In the genomic region with DNA sequence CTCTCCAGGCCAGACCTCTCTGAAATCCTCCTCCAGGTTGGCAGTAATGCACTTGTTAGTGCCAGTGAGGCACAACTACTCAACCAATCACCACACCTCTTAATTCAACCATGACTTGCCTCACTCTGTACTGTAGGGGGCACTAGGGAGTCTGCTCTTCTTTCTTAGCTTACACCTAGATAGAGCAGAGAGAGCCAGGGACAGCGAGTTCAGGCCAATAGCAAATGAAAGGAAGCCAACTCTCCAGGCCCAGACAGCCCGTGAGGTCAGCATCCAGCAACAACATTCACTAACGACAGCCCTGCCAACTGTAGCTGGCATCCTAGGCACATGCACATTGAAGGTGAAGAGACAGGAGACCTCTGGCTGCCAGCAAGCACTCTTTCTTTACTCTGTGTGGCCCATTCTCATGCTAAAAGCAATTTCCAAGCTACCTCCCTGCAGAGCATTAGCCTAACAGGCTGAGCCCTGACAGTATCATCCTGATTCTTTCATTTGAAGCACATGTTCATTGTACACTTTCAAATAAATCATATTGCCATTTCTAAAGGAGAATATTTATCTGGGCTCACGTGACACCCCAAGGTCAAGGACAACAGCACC, we compare ENCODE assay signal across 9 cellular contexts.
DNase-seq lines count a peak whose midpoint lies in the region; ATAC-seq, FAIRE-seq and TF ChIP-seq lines count a peak whose summit lies in the region.
"Had no signal": no experiment of that assay in that cellular context is flagged by ENCODE, and none has a peak within 500 bp of the region (broad histone marks: within the 10 kb centered on the region; RNA-seq: fewer than 3 reads in every experiment).

No MANE protein-coding gene starts in this region.

- no peak for FAIRE-seq in D721Med (lab: Jason Lieb, UNC)
- FAIRE-seq: TTC549 had no signal

- ATAC-seq in GM21423 (IDR thresholded peaks at IDR 0.05; ENCODE audit: unreplicated experiment): peak; percentile 63
- peak; percentile 55 for ATAC-seq in esophagus mucosa
- no peak for ATAC-seq in GM19455 (IDR thresholded peaks at IDR 0.05; ENCODE audit: unreplicated experiment)

- peak; percentile 22 for TF ChIP-seq CTCF in D721Med (IDR thresholded peaks at IDR 0.05; ENCODE audit: insufficient read depth, missing control alignments)

- DNase-seq in D721Med (ENCODE audit: insufficient read length, low spot score): no peak
- peak; percentile 5 for DNase-seq in M059J (ENCODE audit: low read depth)
- DNase-seq in ecto neural progenitor cell (ENCODE audit: low spot score): no peak
- DNase-seq in central memory CD4-positive, alpha-beta T cell: no peak
- no peak for DNase-seq in hippocampal formation (lab: John Stamatoyannopoulos, UW)
